In genomic region chr12:5456906-5457305, GRCh38 we compare ENCODE assay signal across 12 cellular contexts. TPM values are rescaled to one million over a fixed set of nuclear protein-coding genes. Genes with fewer than 3 reads are reported as not detected.
A peak's percentile ranks its signal among the peaks of the same experiment; 100 is the strongest.
DNase-seq lines count a peak whose midpoint lies in the region; ATAC-seq and TF ChIP-seq lines count a peak whose summit lies in the region.
"Had no signal": no experiment of that assay in that cellular context is flagged by ENCODE, and none has a peak within 500 bp of the region (broad histone marks: within the 10 kb centered on the region; RNA-seq: fewer than 3 reads in every experiment).

No MANE protein-coding gene starts in this region.

- H3K27ac ChIP-seq in A673 (ENCODE audit: low read depth, low read length, poor library complexity, severe bottlenecking), result no peak overlapping the region
- no peak overlapping the region for H3K27ac ChIP-seq in sigmoid colon

- intact Hi-C loops in A673 (cut with micrococcal nuclease; ENCODE audit: unreplicated experiment) (no loop called here), sigmoid colon (cut with DNase I) (no loop called here)

- H3K9me3 ChIP-seq in A673 (ENCODE audit: low read depth, low read length, poor library complexity, severe bottlenecking) (no peaks in the 10 kb centered on the region), sigmoid colon (no peaks in the 10 kb centered on the region)

- ATAC-seq in HG02798 (IDR thresholded peaks at IDR 0.05; ENCODE audit: poor library complexity, unreplicated experiment) (no peak), GM18502 (IDR thresholded peaks at IDR 0.05; ENCODE audit: poor library complexity, unreplicated experiment) (no peak)

- POLR2A ChIA-PET in A673 (lab: Charles Lee; ENCODE audit: low non-redundant PET), result no interaction called here

- H3K27me3 ChIP-seq in A673 (replicated peaks; ENCODE audit: insufficient read depth, low read depth, low read length, poor library complexity) (no peaks in the 10 kb centered on the region), sigmoid colon (peaks cover 0 to 15% (median 0%) of the 10 kb centered on the region in 3 donors)

- 46 to 75% methylated on average over 8 of the region's 8 CpGs for WGBS in sigmoid colon, 2 donors

- TF ChIP-seq CTCF in A673 (conservative IDR thresholded peaks at IDR 0.05; ENCODE audit: low read depth, low read length), result no peak
- TF ChIP-seq CTCF in astrocyte of the spinal cord (IDR thresholded peaks at IDR 0.05; ENCODE audit: low read depth, low read length), result no peak
- no peak for TF ChIP-seq CTCF in sigmoid colon (IDR thresholded peaks at IDR 0.05)

- no peak for TF ChIP-seq EP300 in sigmoid colon (IDR thresholded peaks at IDR 0.05)

- peak; percentile 47 for DNase-seq in A673 (ENCODE audit: low spot score)
- peak; percentile 47 for DNase-seq in HT1080 (ENCODE audit: low read depth)
- peak; percentile 55 for DNase-seq in astrocyte of the spinal cord (ENCODE audit: low read depth, low spot score)
- peak; percentile 47 for DNase-seq in left kidney (ENCODE audit: low read depth, low spot score)
- no peak for DNase-seq in sigmoid colon
- no peak for DNase-seq in NCI-H2171 treated with DMSO at 0.1 percent for 48 hours (lab: John Stamatoyannopoulos, UW)
- DNase-seq: CD8-positive, alpha-beta memory T cell; immature natural killer cell; NCI-H2029 treated with DMSO at 0.1 percent for 48 hours; stimulated activated CD4-positive, alpha-beta T cell treated with anti-CD3 and anti-CD28 coated beads, Interleukin-2, amount 100 ng/mL, for 24 hours had no signal

- no peak for TF ChIP-seq POLR2A in sigmoid colon (IDR thresholded peaks at IDR 0.05)

- H3K36me3 ChIP-seq in A673 (ENCODE audit: insufficient read depth, low read length, poor library complexity, severe bottlenecking) (no peaks in the 10 kb centered on the region), sigmoid colon (no peaks in the 10 kb centered on the region)

- H3K4me3 ChIP-seq in A673 (ENCODE audit: low read depth, low read length, poor library complexity, severe bottlenecking) (no peak overlapping the region), astrocyte of the spinal cord (ENCODE audit: low read depth, low read length) (no peak overlapping the region), sigmoid colon (no peak overlapping the region)

- CTCF ChIA-PET in A673 (lab: Charles Lee), result no interaction called here

- H3K4me1 ChIP-seq in A673 (ENCODE audit: insufficient read depth, low read length, poor library complexity, severe bottlenecking) (no peaks in the 10 kb centered on the region), sigmoid colon (peaks cover 0 to 8% (median 8%) of the 10 kb centered on the region in 4 donors)

- no TSS peak for BruUV-seq in A673 (replicated peaks; lab: Mats Ljungman, UMichigan)

- in situ Hi-C loops in astrocyte of the spinal cord (cut with HindIII; ENCODE audit: low sequenced_read_pairs), result no loop called here

RNA-seq across cellular contexts. Expression of gene NTF3, which starts 25.0 kb away (rescaled TPM):
- total RNA-seq in A673 (2021) (not detected in 2 replicates), sigmoid colon (1 to 10 TPM in 1 of 4 donors, under 1 TPM in 3; 0.71 to 1.8 (median 0.89) TPM)
- total RNA-seq in HT1080 (2014; rRNA removed; shearing (Covaris generic)), result not detected in 2 replicates
- not detected in 2 replicates for polyA plus RNA-seq in HT1080 (2015; cell fraction: cytosol; rRNA removed)
- polyA plus RNA-seq in HT1080 (2015; cell fraction: nucleus; rRNA removed), result not detected in 2 replicates
- polyA plus RNA-seq in sigmoid colon, result 1 to 10 TPM in 1 of 3 donors, not detected in 2; 1.1 TPM
- total RNA-seq: CD8-positive, alpha-beta memory T cell had no signal
- polyA plus RNA-seq: CD8-positive, alpha-beta memory T cell; immature natural killer cell had no signal

Comparison
In these comparisons a context has a peak if more than half of its experiments do, and no peak if none do; other contexts are left out.
1. DNase-seq: peak in A673 (single experiment), HT1080 (single experiment), astrocyte of the spinal cord (single experiment) and left kidney (single experiment); none in sigmoid colon (single experiment) and NCI-H2171 treated with DMSO at 0.1 percent for 48 hours (single experiment).